Comparison of ENCODE assay signal across 10 cellular contexts in genomic region chr3:180804871-180805430, GRCh38.
DNase-seq lines count a peak whose midpoint lies in the region; ATAC-seq, FAIRE-seq and TF ChIP-seq lines count a peak whose summit lies in the region.
"Had no signal": no experiment of that assay in that cellular context is flagged by ENCODE, and none has a peak within 500 bp of the region (broad histone marks: within the 10 kb centered on the region; RNA-seq: fewer than 3 reads in every experiment).

No MANE protein-coding gene starts in this region.

- TF ChIP-seq RAD21 in K562 (CRISPR knock-in tag; conservative IDR thresholded peaks at IDR 0.05 in 1 of 2, IDR thresholded peaks at IDR 0.05 in 1 of 2): peak; percentile 31 to 59; a peak in 3 of 4 replicates

- no peaks in the 10 kb centered on the region for H3K79me2 ChIP-seq in K562 (ENCODE audit: control insufficient read depth, insufficient read depth, low read length)

- no peaks in the 10 kb centered on the region for H4K20me1 ChIP-seq in K562 (replicated peaks; ENCODE audit: control insufficient read depth, insufficient read depth, low read length)

- TF ChIP-seq POLR2A in K562 (conservative IDR thresholded peaks at IDR 0.05) (no peak), vagina (IDR thresholded peaks at IDR 0.05) (no peak)

- POLR2A ChIA-PET in K562 (lab: Yijun Ruan, JAX): no interaction called here

- peak; percentile 42 to 61 (median 51); a peak in 5 of 6 replicates for TF ChIP-seq CTCF in K562 (IDR thresholded peaks at IDR 0.05 in 2 of 3, conservative IDR thresholded peaks at IDR 0.05 in 1 of 3; ENCODE audit: insufficient read depth in 2 of 3, low read depth in 1 of 3, low read length in 3 of 3)
- TF ChIP-seq CTCF in vagina (IDR thresholded peaks at IDR 0.05): peak in 2 of 3 experiments; percentile 13 to 23
- TF ChIP-seq CTCF in colonic mucosa (IDR thresholded peaks at IDR 0.05): no peak

- no peak for TF ChIP-seq EP300 in K562 (IDR thresholded peaks at IDR 0.05; ENCODE audit: low read length)

- peaks cover 8% of the 10 kb centered on the region for H3K27me3 Mint-ChIP-seq in activated naive CD8-positive, alpha-beta T cell treated with anti-CD3 and anti-CD28 coated beads, Interleukin-2, amount 50 U/mL, for 24 hours
- H3K27me3 Mint-ChIP-seq: CD4-positive, CD25-positive, alpha-beta regulatory T cell had no signal

- H3K4me2 ChIP-seq in K562 (ENCODE audit: insufficient read depth, low read length): no peak overlapping the region

- intact Hi-C loops in Right ventricle myocardium inferior (cut with DNase I) (loop anchor here (5.0 to 10.0 kb wide), 2 partner anchors 67 to 170 kb away; no protein-coding TSS in a partner anchor), cardiac septum (cut with DNase I) (loop anchor here (5.0 kb wide), 1 partner anchor 372 kb away; no protein-coding TSS in a partner anchor), K562 (cut with micrococcal nuclease) (loop anchor here (2.0 to 10.0 kb wide), 7 partner anchors 94 to 1880 kb away; partner anchors contain the start of genes DNAJC19 and FXR1), vagina (cut with DNase I) (no loop called here), colonic mucosa (cut with DNase I) (loop anchor here (10.0 kb wide), 1 partner anchor 370 kb away; no protein-coding TSS in a partner anchor)

- no peak overlapping the region for H3K4me3 ChIP-seq in K562
- no peak overlapping the region for H3K4me3 ChIP-seq in vagina
- no peak overlapping the region for H3K4me3 ChIP-seq in colonic mucosa
- H3K4me3 ChIP-seq: adrenal gland had no signal

- WGBS in K562 (ENCODE audit: insufficient coverage, low coverage, missing lambda C conversion rate): 2% methylated on average over 6 of the region's 6 CpGs

- in situ Hi-C loops in K562 (cut with MboI): loop anchor here (25.0 kb wide), 1 partner anchor 1882 kb away; no protein-coding TSS in a partner anchor

- no peaks in the 10 kb centered on the region for H3K9me1 ChIP-seq in K562 (ENCODE audit: control insufficient read depth, insufficient read depth, low read length)

- H2AFZ ChIP-seq in K562 (ENCODE audit: low read depth, low read length): no peak overlapping the region

- H3K36me3 Mint-ChIP-seq in activated naive CD8-positive, alpha-beta T cell treated with anti-CD3 and anti-CD28 coated beads, Interleukin-2, amount 50 U/mL, for 24 hours (ENCODE audit: low read depth): no peaks in the 10 kb centered on the region
- no peaks in the 10 kb centered on the region for H3K36me3 Mint-ChIP-seq in activated naive CD4-positive, alpha-beta T cell treated with anti-CD3 and anti-CD28 coated beads, Interleukin-2, amount 50 U/mL, for 72 hours
- H3K36me3 Mint-ChIP-seq: CD4-positive, CD25-positive, alpha-beta regulatory T cell had no signal

- H3K9ac ChIP-seq in K562 (ENCODE audit: insufficient read depth in 1 of 2, low read depth in 2 of 2, low read length in 2 of 2) (no peak overlapping the region), colonic mucosa (ENCODE audit: low read depth in 2 of 2, low read length in 2 of 2) (no peak overlapping the region)

- BruUV-seq in K562 (replicated peaks; lab: Mats Ljungman, UMichigan): no TSS peak

- H3K4me1 ChIP-seq in K562 (replicated peaks in 1 of 2; ENCODE audit: control insufficient read depth in 2 of 2, insufficient read depth in 2 of 2, low read length in 2 of 2) (no peaks in the 10 kb centered on the region), vagina (no peaks in the 10 kb centered on the region), colonic mucosa (no peaks in the 10 kb centered on the region)
- H3K4me1 ChIP-seq: adrenal gland had no signal

- H3K27ac Mint-ChIP-seq in activated naive CD8-positive, alpha-beta T cell treated with anti-CD3 and anti-CD28 coated beads, Interleukin-2, amount 50 U/mL, for 24 hours: no peak overlapping the region
- no peak overlapping the region for H3K27ac Mint-ChIP-seq in activated naive CD4-positive, alpha-beta T cell treated with anti-CD3 and anti-CD28 coated beads, Interleukin-2, amount 50 U/mL, for 72 hours
- H3K27ac Mint-ChIP-seq: CD4-positive, CD25-positive, alpha-beta regulatory T cell had no signal

- CTCF ChIA-PET in K562 (lab: Yijun Ruan, JAX; ENCODE audit: low intra/inter-chr PET ratio): no interaction called here

- H3K4me3 Mint-ChIP-seq in activated naive CD8-positive, alpha-beta T cell treated with anti-CD3 and anti-CD28 coated beads, Interleukin-2, amount 50 U/mL, for 24 hours: no peak overlapping the region
- H3K4me3 Mint-ChIP-seq: CD4-positive, CD25-positive, alpha-beta regulatory T cell had no signal

- no peaks in the 10 kb centered on the region for H3K4me1 Mint-ChIP-seq in activated naive CD8-positive, alpha-beta T cell treated with anti-CD3 and anti-CD28 coated beads, Interleukin-2, amount 50 U/mL, for 24 hours
- H3K4me1 Mint-ChIP-seq: CD4-positive, CD25-positive, alpha-beta regulatory T cell had no signal

- H3K36me3 ChIP-seq in K562 (ENCODE audit: control insufficient read depth, insufficient read depth, low read length) (no peaks in the 10 kb centered on the region), vagina (no peaks in the 10 kb centered on the region), colonic mucosa (no peaks in the 10 kb centered on the region)
- H3K36me3 ChIP-seq: adrenal gland had no signal

- H3K27ac ChIP-seq in K562 (ENCODE audit: extremely low read depth, low read depth, low read length) (no peak overlapping the region), vagina (no peak overlapping the region), colonic mucosa (no peak overlapping the region)
- H3K27ac ChIP-seq: adrenal gland had no signal

- peak; percentile 70 for ATAC-seq in Right ventricle myocardium inferior
- ATAC-seq in K562: peak; percentile 89
- ATAC-seq in activated naive CD8-positive, alpha-beta T cell treated with anti-CD3 and anti-CD28 coated beads, Interleukin-2, amount 50 U/mL, for 24 hours: no peak
- no peak for ATAC-seq in activated naive CD4-positive, alpha-beta T cell treated with anti-CD3 and anti-CD28 coated beads, Interleukin-2, amount 50 U/mL, for 72 hours

- no peak for FAIRE-seq in K562 (lab: Jason Lieb, UNC)

- DNase-seq in Right ventricle myocardium inferior (ENCODE audit: missing footprints) (no peak), cardiac septum (ENCODE audit: low spot score) (no peak), K562 (ENCODE audit: extremely low read depth in 1 of 4, low spot score in 3 of 4) (peak in 2 of 4 experiments; percentile 34 to 50), inferior parietal cortex (ENCODE audit: extremely low spot score) (peak; percentile 61), vagina (ENCODE audit: extremely low spot score in 2 of 2) (no peak), colonic mucosa (no peak)
- DNase-seq in activated naive CD8-positive, alpha-beta T cell treated with anti-CD3 and anti-CD28 coated beads, Interleukin-2, amount 50 U/mL, for 24 hours: no peak
- DNase-seq in activated naive CD4-positive, alpha-beta T cell treated with anti-CD3 and anti-CD28 coated beads, Interleukin-2, amount 50 U/mL, for 72 hours (ENCODE audit: low spot score in 2 of 2): no peak
- DNase-seq: CD4-positive, CD25-positive, alpha-beta regulatory T cell had no signal

- H3K27me3 ChIP-seq in K562 (ENCODE audit: control insufficient read depth in 2 of 2, insufficient read depth in 2 of 2, low read length in 2 of 2) (no peaks in the 10 kb centered on the region), vagina (no peaks in the 10 kb centered on the region), colonic mucosa (no peaks in the 10 kb centered on the region)
- H3K27me3 ChIP-seq: adrenal gland had no signal

- H3K9me3 ChIP-seq in K562 (replicated peaks; ENCODE audit: control insufficient read depth, insufficient read depth, low read depth, low read length) (no peaks in the 10 kb centered on the region), vagina (no peaks in the 10 kb centered on the region), colonic mucosa (no peaks in the 10 kb centered on the region)
- H3K9me3 ChIP-seq: adrenal gland had no signal

- no peaks in the 10 kb centered on the region for H3K9me3 Mint-ChIP-seq in activated naive CD8-positive, alpha-beta T cell treated with anti-CD3 and anti-CD28 coated beads, Interleukin-2, amount 50 U/mL, for 24 hours
- no peaks in the 10 kb centered on the region for H3K9me3 Mint-ChIP-seq in activated naive CD4-positive, alpha-beta T cell treated with anti-CD3 and anti-CD28 coated beads, Interleukin-2, amount 50 U/mL, for 72 hours
- H3K9me3 Mint-ChIP-seq: CD4-positive, CD25-positive, alpha-beta regulatory T cell had no signal

TF ChIP-seq in K562, 482 proteins besides CTCF, POLR2A, EP300 and RAD21:
- TF ChIP-seq SMC3 (conservative IDR thresholded peaks at IDR 0.05; ENCODE audit: insufficient read depth, low read depth, low read length) (0 out of 2 replicates have a peak, but pooled peaks have one; percentile 34), ZNF780A (CRISPR knock-in tag; IDR thresholded peaks at IDR 0.05) (no peak), TEAD4 (IDR thresholded peaks at IDR 0.05; ENCODE audit: low read length) (peak; percentile 46), TEAD4 (CRISPR knock-in tag; IDR thresholded peaks at IDR 0.05; ENCODE audit: borderline replicate concordance) (no peak), ZNF830 (CRISPR knock-in tag; IDR thresholded peaks at IDR 0.05) (no peak), SPI1 (IDR thresholded peaks at IDR 0.05; ENCODE audit: borderline replicate concordance, low read depth, low read length) (peak; percentile 61; the same call in 1 of the 2 replicates)
- TF ChIP-seq, protein P1, sequence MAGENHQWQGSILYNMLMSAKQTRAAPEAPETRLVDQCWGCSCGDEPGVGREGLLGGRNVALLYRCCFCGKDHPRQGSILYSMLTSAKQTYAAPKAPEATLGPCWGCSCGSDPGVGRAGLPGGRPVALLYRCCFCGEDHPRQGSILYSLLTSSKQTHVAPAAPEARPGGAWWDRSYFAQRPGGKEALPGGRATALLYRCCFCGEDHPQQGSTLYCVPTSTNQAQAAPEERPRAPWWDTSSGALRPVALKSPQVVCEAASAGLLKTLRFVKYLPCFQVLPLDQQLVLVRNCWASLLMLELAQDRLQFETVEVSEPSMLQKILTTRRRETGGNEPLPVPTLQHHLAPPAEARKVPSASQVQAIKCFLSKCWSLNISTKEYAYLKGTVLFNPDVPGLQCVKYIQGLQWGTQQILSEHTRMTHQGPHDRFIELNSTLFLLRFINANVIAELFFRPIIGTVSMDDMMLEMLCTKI (IDR thresholded peaks at IDR 0.05; ENCODE audit: partially characterized antibody): no peak

Comparison
In these comparisons a context has a peak if more than half of its experiments do, and no peak if none do; other contexts are left out.
1. ATAC-seq: peak in Right ventricle myocardium inferior (single experiment) and K562 (single experiment); none in activated naive CD8-positive, alpha-beta T cell treated with anti-CD3 and anti-CD28 coated beads, Interleukin-2, amount 50 U/mL, for 24 hours (single experiment) and activated naive CD4-positive, alpha-beta T cell treated with anti-CD3 and anti-CD28 coated beads, Interleukin-2, amount 50 U/mL, for 72 hours (0 of 2).